21 cellular contexts compared by ENCODE assay signal in the genomic region with DNA sequence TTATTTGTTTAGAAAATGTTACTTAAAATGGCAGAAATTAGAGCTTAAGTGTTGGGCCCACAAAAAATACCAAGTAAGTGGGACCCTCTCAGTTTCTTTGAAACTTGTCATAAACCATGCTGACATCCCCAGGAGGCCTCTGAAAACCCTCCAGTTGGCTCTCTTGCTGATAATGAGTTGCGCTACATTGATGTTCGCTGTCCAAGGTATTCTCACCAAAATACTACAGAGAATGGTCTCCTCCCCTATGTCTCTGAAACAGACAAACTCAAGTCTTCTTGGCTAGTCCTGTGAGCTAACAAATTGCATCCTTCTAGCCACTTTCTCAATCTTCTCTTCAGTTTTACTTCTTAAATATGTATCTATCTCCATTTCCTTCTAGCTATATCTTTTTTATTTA.
DNase-seq lines count a peak whose midpoint lies in the region; ATAC-seq and TF ChIP-seq lines count a peak whose summit lies in the region.
"Had no signal": no experiment of that assay in that cellular context is flagged by ENCODE, and none has a peak within 500 bp of the region (broad histone marks: within the 10 kb centered on the region; RNA-seq: fewer than 3 reads in every experiment).

No MANE protein-coding gene starts in this region.

- no peak for TF ChIP-seq POLR2A in testis (IDR thresholded peaks at IDR 0.05)

- H3K4me1 ChIP-seq in testis: no peaks in the 10 kb centered on the region
- H3K4me1 ChIP-seq in right cardiac atrium (ENCODE audit: control insufficient read depth, insufficient read depth, low read length): peaks cover 3% of the 10 kb centered on the region

- ATAC-seq in GM18867 (IDR thresholded peaks at IDR 0.05; ENCODE audit: unreplicated experiment) (no peak), right cardiac atrium (no peak)
- ATAC-seq: stimulated activated memory B cell treated with anti-CD40 and anti-IgM and Interleukin-4, amounts not matched to agents 10 μg/mL and 1 μg/mL and 100 μg/mL, for 72 hours had no signal

- intact Hi-C loops in testis (cut with DNase I; ENCODE audit: low total_unique reads) (no loop called here), right cardiac atrium (cut with DNase I) (no loop called here)

- TF ChIP-seq CTCF in fibroblast of pulmonary artery (IDR thresholded peaks at IDR 0.05; ENCODE audit: low read length, missing control alignments): no peak
- no peak for TF ChIP-seq CTCF in testis (IDR thresholded peaks at IDR 0.05)

- H3K9me3 ChIP-seq in testis (no peaks in the 10 kb centered on the region), right cardiac atrium (ENCODE audit: control insufficient read depth, low read length) (no peaks in the 10 kb centered on the region)
- H3K9me3 ChIP-seq: breast epithelium, thyroid gland had no signal

- 59 to 70% methylated on average over 2 of the region's 2 CpGs for WGBS in testis, 2 donors
- 37% methylated on average over 2 of the region's 2 CpGs for WGBS in right cardiac atrium

- H3K27ac ChIP-seq in testis: no peak overlapping the region
- no peak overlapping the region for H3K27ac ChIP-seq in right cardiac atrium (ENCODE audit: low read length)
- H3K27ac ChIP-seq: dorsolateral prefrontal cortex had no signal

- DNase-seq in NOMO-1 treated with DMSO at 0.1 percent for 48 hours (lab: John Stamatoyannopoulos, UW; ENCODE audit: unreplicated experiment) (peak; percentile 7), NOMO-1 treated with dmso at 0.1 percent for 144 hours (lab: John Stamatoyannopoulos, UW; ENCODE audit: unreplicated experiment) (no peak), fibroblast of pulmonary artery (ENCODE audit: low read depth) (peak; percentile 52), renal cortical epithelial cell (ENCODE audit: low read depth) (peak; percentile 26), testis (no peak), right cardiac atrium (no peak)
- DNase-seq: 8988T; activated naive CD8-positive, alpha-beta T cell treated with anti-CD3 and anti-CD28 coated beads for 36 hours; C1 segment of cervical spinal cord; dorsolateral prefrontal cortex; erythroblast; GDM1; NCI-H1930; Right ventricle myocardium superior; stimulated activated CD4-positive, alpha-beta T cell treated with anti-CD3 and anti-CD28 coated beads, Interleukin-15, amount 100 ng/mL, for 24 hours; T-helper 2 cell; thyroid gland had no signal

- H3K4me3 ChIP-seq in fibroblast of pulmonary artery (replicated peaks; ENCODE audit: low read depth, low read length): no peak overlapping the region
- no peak overlapping the region for H3K4me3 ChIP-seq in testis
- H3K4me3 ChIP-seq in right cardiac atrium (ENCODE audit: low read length): no peak overlapping the region
- H3K4me3 ChIP-seq: breast epithelium, dorsolateral prefrontal cortex, thyroid gland had no signal

- H3K27me3 ChIP-seq in testis (no peaks in the 10 kb centered on the region), right cardiac atrium (ENCODE audit: control insufficient read depth, insufficient read depth) (no peaks in the 10 kb centered on the region)
- H3K27me3 ChIP-seq: breast epithelium, dorsolateral prefrontal cortex, thyroid gland had no signal

- no peaks in the 10 kb centered on the region for H3K36me3 ChIP-seq in testis (ENCODE audit: low read depth, missing control alignments)
- H3K36me3 ChIP-seq: breast epithelium, thyroid gland had no signal

TF ChIP-seq in PFSK-1, 5 proteins besides CTCF, POLR2A, EP300 and RAD21:
- TF ChIP-seq FOXP2 (optimal IDR thresholded peaks at IDR 0.05; ENCODE audit: borderline replicate concordance, extremely low read depth, extremely low read length, insufficient read depth): no peak
- TF ChIP-seq, protein P1, sequence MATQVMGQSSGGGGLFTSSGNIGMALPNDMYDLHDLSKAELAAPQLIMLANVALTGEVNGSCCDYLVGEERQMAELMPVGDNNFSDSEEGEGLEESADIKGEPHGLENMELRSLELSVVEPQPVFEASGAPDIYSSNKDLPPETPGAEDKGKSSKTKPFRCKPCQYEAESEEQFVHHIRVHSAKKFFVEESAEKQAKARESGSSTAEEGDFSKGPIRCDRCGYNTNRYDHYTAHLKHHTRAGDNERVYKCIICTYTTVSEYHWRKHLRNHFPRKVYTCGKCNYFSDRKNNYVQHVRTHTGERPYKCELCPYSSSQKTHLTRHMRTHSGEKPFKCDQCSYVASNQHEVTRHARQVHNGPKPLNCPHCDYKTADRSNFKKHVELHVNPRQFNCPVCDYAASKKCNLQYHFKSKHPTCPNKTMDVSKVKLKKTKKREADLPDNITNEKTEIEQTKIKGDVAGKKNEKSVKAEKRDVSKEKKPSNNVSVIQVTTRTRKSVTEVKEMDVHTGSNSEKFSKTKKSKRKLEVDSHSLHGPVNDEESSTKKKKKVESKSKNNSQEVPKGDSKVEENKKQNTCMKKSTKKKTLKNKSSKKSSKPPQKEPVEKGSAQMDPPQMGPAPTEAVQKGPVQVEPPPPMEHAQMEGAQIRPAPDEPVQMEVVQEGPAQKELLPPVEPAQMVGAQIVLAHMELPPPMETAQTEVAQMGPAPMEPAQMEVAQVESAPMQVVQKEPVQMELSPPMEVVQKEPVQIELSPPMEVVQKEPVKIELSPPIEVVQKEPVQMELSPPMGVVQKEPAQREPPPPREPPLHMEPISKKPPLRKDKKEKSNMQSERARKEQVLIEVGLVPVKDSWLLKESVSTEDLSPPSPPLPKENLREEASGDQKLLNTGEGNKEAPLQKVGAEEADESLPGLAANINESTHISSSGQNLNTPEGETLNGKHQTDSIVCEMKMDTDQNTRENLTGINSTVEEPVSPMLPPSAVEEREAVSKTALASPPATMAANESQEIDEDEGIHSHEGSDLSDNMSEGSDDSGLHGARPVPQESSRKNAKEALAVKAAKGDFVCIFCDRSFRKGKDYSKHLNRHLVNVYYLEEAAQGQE (IDR thresholded peaks at IDR 0.05; ENCODE audit: insufficient read depth in 1 of 2, low read depth in 2 of 2, low read length in 2 of 2): peak; percentile 79 to 95

Comparison
In these comparisons a context has a peak if more than half of its experiments do, and no peak if none do; other contexts are left out.
1. DNase-seq: peak in NOMO-1 treated with DMSO at 0.1 percent for 48 hours (single experiment), fibroblast of pulmonary artery (single experiment) and renal cortical epithelial cell (single experiment); none in NOMO-1 treated with dmso at 0.1 percent for 144 hours (single experiment), testis (single experiment) and right cardiac atrium (0 of 3).